Comparison of ENCODE assay signal across 1 cellular context in the genomic region with DNA sequence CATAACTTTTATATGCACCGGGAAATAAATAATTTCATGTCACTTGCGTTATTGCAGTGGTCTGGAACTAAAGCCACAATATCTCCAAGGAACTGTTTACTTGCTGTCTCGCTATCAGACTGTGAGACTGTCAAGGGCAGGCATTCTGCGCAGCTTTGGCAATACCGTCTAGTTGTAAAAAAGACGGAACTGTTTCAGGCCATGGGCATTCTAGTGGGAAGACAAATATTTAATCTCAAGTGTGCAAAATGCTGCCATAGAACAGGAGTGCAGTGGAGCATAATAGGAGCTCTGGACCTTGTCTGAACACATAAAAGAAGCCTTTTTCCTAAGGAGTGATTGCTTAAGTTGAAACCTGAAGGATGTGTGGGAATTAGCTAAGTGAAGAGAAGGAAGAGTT.
TF ChIP-seq lines count a peak whose summit lies in the region.

No MANE protein-coding gene starts in this region.

TF ChIP-seq in IMR-90, 13 proteins besides CTCF, POLR2A, EP300 and RAD21 (continued from another document):
- TF ChIP-seq, protein P1, sequence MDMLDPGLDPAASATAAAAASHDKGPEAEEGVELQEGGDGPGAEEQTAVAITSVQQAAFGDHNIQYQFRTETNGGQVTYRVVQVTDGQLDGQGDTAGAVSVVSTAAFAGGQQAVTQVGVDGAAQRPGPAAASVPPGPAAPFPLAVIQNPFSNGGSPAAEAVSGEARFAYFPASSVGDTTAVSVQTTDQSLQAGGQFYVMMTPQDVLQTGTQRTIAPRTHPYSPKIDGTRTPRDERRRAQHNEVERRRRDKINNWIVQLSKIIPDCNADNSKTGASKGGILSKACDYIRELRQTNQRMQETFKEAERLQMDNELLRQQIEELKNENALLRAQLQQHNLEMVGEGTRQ (IDR thresholded peaks at IDR 0.05; ENCODE audit: low read depth, low read length): no peak
- TF ChIP-seq, protein P2, sequence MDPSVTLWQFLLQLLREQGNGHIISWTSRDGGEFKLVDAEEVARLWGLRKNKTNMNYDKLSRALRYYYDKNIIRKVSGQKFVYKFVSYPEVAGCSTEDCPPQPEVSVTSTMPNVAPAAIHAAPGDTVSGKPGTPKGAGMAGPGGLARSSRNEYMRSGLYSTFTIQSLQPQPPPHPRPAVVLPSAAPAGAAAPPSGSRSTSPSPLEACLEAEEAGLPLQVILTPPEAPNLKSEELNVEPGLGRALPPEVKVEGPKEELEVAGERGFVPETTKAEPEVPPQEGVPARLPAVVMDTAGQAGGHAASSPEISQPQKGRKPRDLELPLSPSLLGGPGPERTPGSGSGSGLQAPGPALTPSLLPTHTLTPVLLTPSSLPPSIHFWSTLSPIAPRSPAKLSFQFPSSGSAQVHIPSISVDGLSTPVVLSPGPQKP (IDR thresholded peaks at IDR 0.05; ENCODE audit: borderline replicate concordance, low read depth, low read length): no peak
- TF ChIP-seq SMC3 (IDR thresholded peaks at IDR 0.05; ENCODE audit: low read depth, low read length): no peak
- TF ChIP-seq CEBPB (IDR thresholded peaks at IDR 0.05; ENCODE audit: low read depth, low read length): no peak
TF ChIP-seq in IMR-90: peak in this region for 0.
